23 cellular contexts compared by ENCODE assay signal in genomic region chr6:128368213-128369000, GRCh38.
DNase-seq lines count a peak whose midpoint lies in the region; ATAC-seq and TF ChIP-seq lines count a peak whose summit lies in the region.
"Had no signal": no experiment of that assay in that cellular context is flagged by ENCODE, and none has a peak within 500 bp of the region (broad histone marks: within the 10 kb centered on the region; RNA-seq: fewer than 3 reads in every experiment).

No MANE protein-coding gene starts in this region.

- H3K9me3 ChIP-seq in colonic mucosa (no peaks in the 10 kb centered on the region), left ventricle myocardium inferior (replicated peaks) (no peaks in the 10 kb centered on the region)
- H3K9me3 ChIP-seq: lower lobe of right lung, right atrium auricular region, testis had no signal

- no peak for ATAC-seq in stimulated activated effector memory CD8-positive, alpha-beta T cell treated with anti-CD3 and anti-CD28 coated beads, Interleukin-12 subunit alpha, Interleukin-12 subunit beta, amount 100 ng/mL, for 72 hours
- no peak for ATAC-seq in activated CD4-positive, alpha-beta T cell treated with anti-CD3 and anti-CD28 coated beads for 36 hours
- ATAC-seq: activated CD8-positive, alpha-beta memory T cell treated with anti-CD3 and anti-CD28 coated beads, Interleukin-2, amount 10 ng/mL, durations not matched to agents 7 days and 5 days; activated T-helper 17 cell treated with anti-CD3 and anti-CD28 coated beads, Interleukin-2, amount 50 U/mL, for 72 hours; foreskin keratinocyte; lower lobe of right lung; Right ventricle myocardium inferior had no signal

- H3K36me3 ChIP-seq in BJ (ENCODE audit: control insufficient read depth, insufficient read depth, low read length), result no peaks in the 10 kb centered on the region
- no peaks in the 10 kb centered on the region for H3K36me3 ChIP-seq in colonic mucosa
- H3K36me3 ChIP-seq in left ventricle myocardium inferior, result no peaks in the 10 kb centered on the region
- H3K36me3 ChIP-seq: lower lobe of right lung, right atrium auricular region had no signal

- intact Hi-C loops in colonic mucosa (cut with DNase I), result no loop called here
- intact Hi-C loops in left ventricle myocardium inferior (cut with micrococcal nuclease), result no loop called here
- intact Hi-C loops in activated CD4-positive, alpha-beta T cell treated with anti-CD3 and anti-CD28 coated beads for 36 hours (cut with DNase I, micrococcal nuclease), result no loop called here

- peaks cover 16% of the 10 kb centered on the region for H3K4me1 ChIP-seq in colonic mucosa
- H3K4me1 ChIP-seq in left ventricle myocardium inferior, result peaks cover 78% of the 10 kb centered on the region
- H3K4me1 ChIP-seq: foreskin keratinocyte, lower lobe of right lung, testis had no signal

- H3K4me1 Mint-ChIP-seq in HFFc6 (ENCODE audit: low read depth), result peaks cover 57% of the 10 kb centered on the region
- H3K4me1 Mint-ChIP-seq in nephron, result peaks cover 9% of the 10 kb centered on the region
- no peaks in the 10 kb centered on the region for H3K4me1 Mint-ChIP-seq in stimulated activated effector memory CD8-positive, alpha-beta T cell treated with anti-CD3 and anti-CD28 coated beads, Interleukin-12 subunit alpha, Interleukin-12 subunit beta, amount 100 ng/mL, for 72 hours
- H3K4me1 Mint-ChIP-seq in activated CD4-positive, alpha-beta T cell treated with anti-CD3 and anti-CD28 coated beads for 36 hours, result peaks cover 3% of the 10 kb centered on the region
- H3K4me1 Mint-ChIP-seq: activated CD8-positive, alpha-beta memory T cell treated with anti-CD3 and anti-CD28 coated beads, Interleukin-2, amount 10 ng/mL, durations not matched to agents 7 days and 5 days; activated T-helper 17 cell treated with anti-CD3 and anti-CD28 coated beads, Interleukin-2, amount 50 U/mL, for 72 hours had no signal

- peak; percentile 31 for DNase-seq in BJ (ENCODE audit: low read depth)
- peak; percentile 55 for DNase-seq in HFFc6
- no peak for DNase-seq in colonic mucosa
- DNase-seq in stimulated activated effector memory CD8-positive, alpha-beta T cell treated with anti-CD3 and anti-CD28 coated beads, Interleukin-12 subunit alpha, Interleukin-12 subunit beta, amount 100 ng/mL, for 72 hours (ENCODE audit: low spot score in 2 of 2), result no peak
- no peak for DNase-seq in left ventricle myocardium inferior
- DNase-seq in activated CD4-positive, alpha-beta T cell treated with anti-CD3 and anti-CD28 coated beads for 36 hours, result no peak
- no peak for DNase-seq in superior temporal gyrus (ENCODE audit: extremely low spot score)
- DNase-seq: activated CD4-positive, alpha-beta T cell treated with anti-CD3 and anti-CD28 coated beads for 48 hours; activated CD8-positive, alpha-beta memory T cell treated with anti-CD3 and anti-CD28 coated beads, Interleukin-2, amount 10 ng/mL, durations not matched to agents 7 days and 5 days; CD4-positive, alpha-beta T cell; foreskin keratinocyte; hypothalamus; lower lobe of right lung; NCI-H1436 treated with DMSO at 0.1 percent for 48 hours; NCI-H2171 treated with DMSO at 0.1 percent for 48 hours; NCI-H526 treated with DMSO at 0.1 percent for 48 hours; nucleus accumbens; testis had no signal

- H3K9ac ChIP-seq in colonic mucosa (ENCODE audit: low read depth in 2 of 2, low read length in 2 of 2), result no peak overlapping the region

- H3K4me3 ChIP-seq in BJ (ENCODE audit: low read depth, low read length) (no peak overlapping the region), colonic mucosa (no peak overlapping the region), left ventricle myocardium inferior (no peak overlapping the region)
- H3K4me3 ChIP-seq: lower lobe of right lung, right atrium auricular region, testis had no signal

- H3K36me3 Mint-ChIP-seq in HFFc6 (ENCODE audit: low read depth), result peaks cover 9% of the 10 kb centered on the region; the same call in 1 of the 2 replicates
- peaks cover 4% of the 10 kb centered on the region for H3K36me3 Mint-ChIP-seq in nephron (ENCODE audit: low read depth)
- H3K36me3 Mint-ChIP-seq in stimulated activated effector memory CD8-positive, alpha-beta T cell treated with anti-CD3 and anti-CD28 coated beads, Interleukin-12 subunit alpha, Interleukin-12 subunit beta, amount 100 ng/mL, for 72 hours, result no peaks in the 10 kb centered on the region
- H3K36me3 Mint-ChIP-seq in activated CD4-positive, alpha-beta T cell treated with anti-CD3 and anti-CD28 coated beads for 36 hours (ENCODE audit: low read depth), result no peaks in the 10 kb centered on the region
- H3K36me3 Mint-ChIP-seq: activated CD8-positive, alpha-beta memory T cell treated with anti-CD3 and anti-CD28 coated beads, Interleukin-2, amount 10 ng/mL, durations not matched to agents 7 days and 5 days had no signal

- POLR2A ChIA-PET in BJ (lab: Charles Lee), result no interaction called here
- POLR2A ChIA-PET in activated CD4-positive, alpha-beta T cell treated with anti-CD3 and anti-CD28 coated beads for 36 hours (lab: Charles Lee), result no interaction called here

- no peaks in the 10 kb centered on the region for H3K27me3 ChIP-seq in BJ (ENCODE audit: control insufficient read depth, insufficient read depth, low read length)
- no peaks in the 10 kb centered on the region for H3K27me3 ChIP-seq in colonic mucosa
- H3K27me3 ChIP-seq in left ventricle myocardium inferior (ENCODE audit: low read depth), result no peaks in the 10 kb centered on the region
- H3K27me3 ChIP-seq: foreskin keratinocyte, right atrium auricular region, testis had no signal

- CTCF ChIA-PET in BJ (lab: Yijun Ruan, JAX), result interaction anchor here (1.3 kb wide), 1 partner anchor 12 kb away, joined by 4 read pairs; no protein-coding TSS in a partner anchor
- CTCF ChIA-PET in activated CD4-positive, alpha-beta T cell treated with anti-CD3 and anti-CD28 coated beads for 36 hours (lab: Charles Lee), result interaction anchor here (0.6 kb wide), 1 partner anchor 363 kb away, joined by 3 read pairs; no protein-coding TSS in a partner anchor

- H3K27me3 Mint-ChIP-seq in HFFc6 (ENCODE audit: insufficient read depth) (no peaks in the 10 kb centered on the region), nephron (ENCODE audit: low read depth) (no peaks in the 10 kb centered on the region)
- H3K27me3 Mint-ChIP-seq in activated CD4-positive, alpha-beta T cell treated with anti-CD3 and anti-CD28 coated beads for 36 hours, result no peaks in the 10 kb centered on the region
- H3K27me3 Mint-ChIP-seq: activated CD8-positive, alpha-beta memory T cell treated with anti-CD3 and anti-CD28 coated beads, Interleukin-2, amount 10 ng/mL, durations not matched to agents 7 days and 5 days; activated T-helper 17 cell treated with anti-CD3 and anti-CD28 coated beads, Interleukin-2, amount 50 U/mL, for 72 hours; CD4-positive, alpha-beta T cell; dendritic cell treated with granulocyte-macrophage colony-stimulating factor and Interleukin-4, amounts not matched to agents 40 ng/mL and 50 ng/mL, for 4 days had no signal

- H3K27ac ChIP-seq in colonic mucosa (peak overlapping the region; percentile 45), left ventricle myocardium inferior (replicated peaks) (no peak overlapping the region)
- H3K27ac ChIP-seq: foreskin keratinocyte, lower lobe of right lung, right atrium auricular region, testis had no signal

- no peaks in the 10 kb centered on the region for H3K9me3 Mint-ChIP-seq in HFFc6
- H3K9me3 Mint-ChIP-seq in nephron, result no peaks in the 10 kb centered on the region
- H3K9me3 Mint-ChIP-seq in stimulated activated effector memory CD8-positive, alpha-beta T cell treated with anti-CD3 and anti-CD28 coated beads, Interleukin-12 subunit alpha, Interleukin-12 subunit beta, amount 100 ng/mL, for 72 hours, result no peaks in the 10 kb centered on the region
- H3K9me3 Mint-ChIP-seq in activated CD4-positive, alpha-beta T cell treated with anti-CD3 and anti-CD28 coated beads for 36 hours (ENCODE audit: low read depth), result no peaks in the 10 kb centered on the region
- H3K9me3 Mint-ChIP-seq: activated T-helper 17 cell treated with anti-CD3 and anti-CD28 coated beads, Interleukin-2, amount 50 U/mL, for 72 hours; CD4-positive, alpha-beta T cell; dendritic cell treated with granulocyte-macrophage colony-stimulating factor and Interleukin-4, amounts not matched to agents 40 ng/mL and 50 ng/mL, for 4 days had no signal

- H3K4me3 Mint-ChIP-seq in HFFc6 (peak overlapping the region; percentile 59), nephron (no peak overlapping the region)
- no peak overlapping the region for H3K4me3 Mint-ChIP-seq in stimulated activated effector memory CD8-positive, alpha-beta T cell treated with anti-CD3 and anti-CD28 coated beads, Interleukin-12 subunit alpha, Interleukin-12 subunit beta, amount 100 ng/mL, for 72 hours
- H3K4me3 Mint-ChIP-seq in activated CD4-positive, alpha-beta T cell treated with anti-CD3 and anti-CD28 coated beads for 36 hours, result no peak overlapping the region
- H3K4me3 Mint-ChIP-seq: activated CD8-positive, alpha-beta memory T cell treated with anti-CD3 and anti-CD28 coated beads, Interleukin-2, amount 10 ng/mL, durations not matched to agents 7 days and 5 days; activated T-helper 17 cell treated with anti-CD3 and anti-CD28 coated beads, Interleukin-2, amount 50 U/mL, for 72 hours; CD4-positive, alpha-beta T cell; dendritic cell treated with granulocyte-macrophage colony-stimulating factor and Interleukin-4, amounts not matched to agents 40 ng/mL and 50 ng/mL, for 4 days had no signal

- TF ChIP-seq CTCF in BJ (IDR thresholded peaks at IDR 0.05; ENCODE audit: insufficient read depth, low read depth, low read length) (no peak), HFFc6 (IDR thresholded peaks at IDR 0.05) (no peak), colonic mucosa (IDR thresholded peaks at IDR 0.05) (no peak), nephron (IDR thresholded peaks at IDR 0.05; ENCODE audit: unreplicated experiment in 3 of 3) (no peak), left ventricle myocardium inferior (IDR thresholded peaks at IDR 0.05; ENCODE audit: borderline replicate concordance) (no peak)

- peak overlapping the region; percentile 74 for H3K27ac Mint-ChIP-seq in HFFc6
- H3K27ac Mint-ChIP-seq in nephron, result peak overlapping the region in 2 of 3 experiments; percentile 16 to 54
- no peak overlapping the region for H3K27ac Mint-ChIP-seq in stimulated activated effector memory CD8-positive, alpha-beta T cell treated with anti-CD3 and anti-CD28 coated beads, Interleukin-12 subunit alpha, Interleukin-12 subunit beta, amount 100 ng/mL, for 72 hours
- no peak overlapping the region for H3K27ac Mint-ChIP-seq in activated CD4-positive, alpha-beta T cell treated with anti-CD3 and anti-CD28 coated beads for 36 hours
- H3K27ac Mint-ChIP-seq: activated CD8-positive, alpha-beta memory T cell treated with anti-CD3 and anti-CD28 coated beads, Interleukin-2, amount 10 ng/mL, durations not matched to agents 7 days and 5 days; activated T-helper 17 cell treated with anti-CD3 and anti-CD28 coated beads, Interleukin-2, amount 50 U/mL, for 72 hours; CD4-positive, alpha-beta T cell; dendritic cell treated with granulocyte-macrophage colony-stimulating factor and Interleukin-4, amounts not matched to agents 40 ng/mL and 50 ng/mL, for 4 days had no signal

Comparison
In these comparisons a context has a peak if more than half of its experiments do, and no peak if none do; other contexts are left out.
1. DNase-seq: peak in BJ (single experiment) and HFFc6 (single experiment); none in colonic mucosa (single experiment), stimulated activated effector memory CD8-positive, alpha-beta T cell treated with anti-CD3 and anti-CD28 coated beads, Interleukin-12 subunit alpha, Interleukin-12 subunit beta, amount 100 ng/mL, for 72 hours (0 of 2), left ventricle myocardium inferior (single experiment), activated CD4-positive, alpha-beta T cell treated with anti-CD3 and anti-CD28 coated beads for 36 hours (single experiment) and superior temporal gyrus (single experiment).
2. H3K27ac Mint-ChIP-seq: peak in HFFc6 (single experiment) and nephron (2 of 3); none in stimulated activated effector memory CD8-positive, alpha-beta T cell treated with anti-CD3 and anti-CD28 coated beads, Interleukin-12 subunit alpha, Interleukin-12 subunit beta, amount 100 ng/mL, for 72 hours (single experiment) and activated CD4-positive, alpha-beta T cell treated with anti-CD3 and anti-CD28 coated beads for 36 hours (single experiment).